Comparison of ENCODE assay signal across 16 cellular contexts in genomic region chr5:132788990-132789886, GRCh38. TPM values are rescaled to one million over a fixed set of nuclear protein-coding genes. Genes with fewer than 3 reads are reported as not detected.
"Had no signal": no experiment of that assay in that cellular context is flagged by ENCODE, and none has a peak within 500 bp of the region (broad histone marks: within the 10 kb centered on the region; RNA-seq: fewer than 3 reads in every experiment).

No MANE protein-coding gene starts in this region.

- H3K27me3 ChIP-seq: gastrocnemius medialis, heart left ventricle had no signal

- H3K9me3 ChIP-seq: gastrocnemius medialis, heart left ventricle, left ventricle myocardium inferior, psoas muscle had no signal

- H3K36me3 ChIP-seq: gastrocnemius medialis, heart left ventricle, left ventricle myocardium inferior had no signal

- H3K4me3 ChIP-seq: gastrocnemius medialis, heart left ventricle, left ventricle myocardium inferior, psoas muscle had no signal

- DNase-seq: activated CD4-positive, CD25-positive, alpha-beta regulatory T cell treated with anti-CD3 and anti-CD28 coated beads, Interleukin-2, amount 50 U/mL, for 72 hours; activated naive CD4-positive, alpha-beta T cell; activated naive CD8-positive, alpha-beta T cell treated with anti-CD3 and anti-CD28 coated beads, Interleukin-2, amount 10 ng/mL, durations not matched to agents 7 days and 5 days; aorta; cortex of kidney; gastrocnemius medialis; heart left ventricle; left ventricle myocardium inferior; mammary epithelial cell; psoas muscle; stimulated activated CD4-positive, alpha-beta T cell treated with anti-CD3 and anti-CD28 coated beads, Interleukin-2, amount 100 ng/mL, for 24 hours; stimulated activated naive CD8-positive, alpha-beta T cell treated with anti-CD3 and anti-CD28 coated beads, Interleukin-15, Interleukin-2, amounts not matched to agents 100 U/mL and 50 U/mL, for 24 hours had no signal

- H3K4me1 ChIP-seq: gastrocnemius medialis, left ventricle myocardium inferior, psoas muscle had no signal

- H3K27ac ChIP-seq: gastrocnemius medialis, heart left ventricle, left ventricle myocardium inferior, psoas muscle had no signal

RNA-seq across cellular contexts. Expression of gene SOWAHA, which starts 23.9 kb away (rescaled TPM):
- total RNA-seq: activated naive CD8-positive, alpha-beta T cell treated with anti-CD3 and anti-CD28 coated beads, Interleukin-2, amount 10 ng/mL, durations not matched to agents 7 days and 5 days; activated T-helper 17 cell treated with anti-CD3 and anti-CD28 coated beads, Interleukin-2, amount 50 U/mL, for 72 hours; left ventricle myocardium inferior; mammary epithelial cell; mononuclear cell; neural crest cell; psoas muscle had no signal

RNA-seq across cellular contexts. Expression of gene CCNI2, which starts 42.0 kb away (rescaled TPM):
- total RNA-seq: aorta, gastrocnemius medialis, mammary epithelial cell, neural crest cell, psoas muscle, skeletal muscle tissue had no signal
- polyA plus RNA-seq: psoas muscle had no signal
